In the genomic region with DNA sequence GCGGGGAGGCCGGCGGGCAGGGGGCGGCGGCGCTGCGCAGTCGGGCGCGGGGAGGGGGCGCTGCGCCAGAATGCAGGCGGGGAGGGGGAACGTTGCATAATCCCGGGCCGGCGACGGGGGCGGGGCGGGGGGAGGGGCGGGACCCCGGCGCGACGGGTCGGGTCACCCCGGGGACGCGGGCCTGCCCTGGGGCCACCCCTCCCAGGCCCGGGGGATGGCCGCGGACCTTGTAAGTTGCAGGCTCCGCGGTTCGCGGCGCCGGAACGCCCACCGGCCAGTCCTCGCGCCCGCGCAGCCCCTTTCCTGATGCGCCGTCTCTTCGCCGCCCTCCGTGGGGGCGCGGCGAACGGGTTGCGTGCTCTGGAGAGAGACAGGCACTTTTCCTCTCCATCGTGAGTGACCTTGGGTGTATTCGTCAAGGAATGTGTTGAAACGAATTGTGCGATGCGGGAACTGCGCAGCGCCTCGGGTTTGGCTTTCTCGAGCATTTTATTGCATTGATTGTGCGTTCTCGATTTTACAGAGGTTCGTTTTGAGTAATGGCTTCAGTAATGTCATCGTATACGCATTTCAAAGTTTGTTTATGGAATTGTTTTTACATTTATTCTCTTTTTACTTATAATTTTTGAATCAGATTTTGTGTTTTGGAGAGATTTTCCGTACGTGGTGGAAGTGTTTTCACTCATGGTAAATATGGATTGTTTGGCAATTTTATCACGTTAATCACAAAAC, we compare ENCODE assay signal across 8 cellular contexts. TPM values are rescaled to one million over a fixed set of nuclear protein-coding genes. Genes with fewer than 3 reads are reported as not detected.
DNase-seq lines count a peak whose midpoint lies in the region; ATAC-seq and TF ChIP-seq lines count a peak whose summit lies in the region.

No MANE protein-coding gene starts in this region.

- H3K36me3 ChIP-seq in uterus: no peaks in the 10 kb centered on the region

- H3K27me3 Mint-ChIP-seq in Calu3 (ENCODE audit: unreplicated experiment) (no peaks in the 10 kb centered on the region), osteocyte (ENCODE audit: unreplicated experiment) (no peaks in the 10 kb centered on the region)
- no peaks in the 10 kb centered on the region for H3K27me3 Mint-ChIP-seq in activated naive CD8-positive, alpha-beta T cell treated with anti-CD3 and anti-CD28 coated beads, Interleukin-2, amount 10 ng/mL, durations not matched to agents 7 days and 5 days

- TF ChIP-seq CTCF in Calu3 (IDR thresholded peaks at IDR 0.05; ENCODE audit: unreplicated experiment): no peak
- 0 out of 2 replicates have a peak, but pooled peaks have one; percentile 33 for TF ChIP-seq CTCF in RWPE1 (conservative IDR thresholded peaks at IDR 0.05; ENCODE audit: low read depth)
- TF ChIP-seq CTCF in osteocyte (IDR thresholded peaks at IDR 0.05): peak; percentile 20
- TF ChIP-seq CTCF in uterus (IDR thresholded peaks at IDR 0.05): no peak

- H3K4me1 ChIP-seq in uterus: no peaks in the 10 kb centered on the region

- H3K9me3 ChIP-seq in uterus: no peaks in the 10 kb centered on the region

- H3K4me3 Mint-ChIP-seq in Calu3 (ENCODE audit: low read depth, unreplicated experiment) (peak overlapping the region; percentile 79), osteocyte (ENCODE audit: unreplicated experiment) (peak overlapping the region; percentile 88)
- peak overlapping the region; percentile 91 for H3K4me3 Mint-ChIP-seq in activated naive CD8-positive, alpha-beta T cell treated with anti-CD3 and anti-CD28 coated beads, Interleukin-2, amount 10 ng/mL, durations not matched to agents 7 days and 5 days

- H3K27ac Mint-ChIP-seq in Calu3 (ENCODE audit: unreplicated experiment): peak overlapping the region; percentile 86
- H3K27ac Mint-ChIP-seq in activated naive CD8-positive, alpha-beta T cell treated with anti-CD3 and anti-CD28 coated beads, Interleukin-2, amount 10 ng/mL, durations not matched to agents 7 days and 5 days: peak overlapping the region; percentile 90
- H3K27ac Mint-ChIP-seq in osteocyte (ENCODE audit: unreplicated experiment): peak overlapping the region; percentile 96

- H3K36me3 Mint-ChIP-seq in Calu3 (ENCODE audit: insufficient read depth, unreplicated experiment): peaks cover 21% of the 10 kb centered on the region
- H3K36me3 Mint-ChIP-seq in activated naive CD8-positive, alpha-beta T cell treated with anti-CD3 and anti-CD28 coated beads, Interleukin-2, amount 10 ng/mL, durations not matched to agents 7 days and 5 days: peaks cover 19% of the 10 kb centered on the region
- H3K36me3 Mint-ChIP-seq in osteocyte (ENCODE audit: unreplicated experiment): peaks cover 5% of the 10 kb centered on the region

- CTCF ChIA-PET in Calu3 (lab: Charles Lee): no interaction called here
- CTCF ChIA-PET in RWPE1 (lab: Yijun Ruan, JAX): no interaction called here

- H3K4me1 Mint-ChIP-seq in Calu3 (ENCODE audit: low read depth, unreplicated experiment): peaks cover 17% of the 10 kb centered on the region
- peaks cover 34% of the 10 kb centered on the region for H3K4me1 Mint-ChIP-seq in activated naive CD8-positive, alpha-beta T cell treated with anti-CD3 and anti-CD28 coated beads, Interleukin-2, amount 10 ng/mL, durations not matched to agents 7 days and 5 days
- peaks cover 58% of the 10 kb centered on the region for H3K4me1 Mint-ChIP-seq in osteocyte (ENCODE audit: unreplicated experiment)

- no peaks in the 10 kb centered on the region for H3K27me3 ChIP-seq in uterus

- POLR2A ChIA-PET in RWPE1 (lab: Yijun Ruan, JAX; ENCODE audit: low non-redundant PET): interaction anchor here (1.2 kb wide), 1 partner anchor 44 kb away, joined by 3 read pairs; no protein-coding TSS in a partner anchor
- POLR2A ChIA-PET in activated naive CD8-positive, alpha-beta T cell treated with anti-CD3 and anti-CD28 coated beads, Interleukin-2, amount 10 ng/mL, durations not matched to agents 7 days and 5 days (lab: Charles Lee): no interaction called here

- BruUV-seq in Calu3 (replicated peaks; lab: Mats Ljungman, UMichigan): no TSS peak

- ATAC-seq in GM21367 (IDR thresholded peaks at IDR 0.05; ENCODE audit: unreplicated experiment): peak; percentile 22
- peak; percentile 14 for ATAC-seq in activated naive CD8-positive, alpha-beta T cell treated with anti-CD3 and anti-CD28 coated beads, Interleukin-2, amount 10 ng/mL, durations not matched to agents 7 days and 5 days (ENCODE audit: low read depth)

- DNase-seq in Calu3 (peak; percentile 27), HT-29 (ENCODE audit: low spot score) (peak; percentile 63), RWPE1 (ENCODE audit: low spot score) (peak; percentile 62), cardiac septum (ENCODE audit: low spot score) (peak; percentile 78), osteocyte (ENCODE audit: extremely low spot score, unreplicated experiment) (peak; percentile 87), uterus (peak; percentile 52 to 64)
- peak; percentile 70 for DNase-seq in activated naive CD8-positive, alpha-beta T cell treated with anti-CD3 and anti-CD28 coated beads, Interleukin-2, amount 10 ng/mL, durations not matched to agents 7 days and 5 days

- intact Hi-C loops in Calu3 (cut with micrococcal nuclease; ENCODE audit: unreplicated experiment): loop anchor here (5.0 kb wide), 2 partner anchors 192 to 282 kb away; no protein-coding TSS in a partner anchor
- intact Hi-C loops in cardiac septum (cut with DNase I): loop anchor here (2.0 to 5.0 kb wide), 2 partner anchors 130 to 217 kb away; no protein-coding TSS in a partner anchor
- intact Hi-C loops in uterus (cut with DNase I; ENCODE audit: low total_unique reads): no loop called here

- H3K27ac ChIP-seq in RWPE1 (peak overlapping the region; percentile 87), uterus (peak overlapping the region; percentile 89 to 93)

- H3K9me3 Mint-ChIP-seq in Calu3 (ENCODE audit: low read depth, unreplicated experiment): no peaks in the 10 kb centered on the region
- no peaks in the 10 kb centered on the region for H3K9me3 Mint-ChIP-seq in activated naive CD8-positive, alpha-beta T cell treated with anti-CD3 and anti-CD28 coated beads, Interleukin-2, amount 10 ng/mL, durations not matched to agents 7 days and 5 days
- no peaks in the 10 kb centered on the region for H3K9me3 Mint-ChIP-seq in osteocyte (ENCODE audit: unreplicated experiment)

- TF ChIP-seq POLR2A in uterus (IDR thresholded peaks at IDR 0.05): peak in 1 of 2 donors; percentile 6

- peak overlapping the region; percentile 73 to 94 for H3K4me3 ChIP-seq in uterus

RNA-seq across cellular contexts. Expression of gene SPIN1, which starts 0.8 kb away (rescaled TPM):
- total RNA-seq in Calu3 (2022) (56.7 and 59.5 TPM in 2 replicates), cardiac septum (49.2 TPM), osteocyte (115 and 121 TPM in 2 replicates), uterus (100 to 1,000 TPM in 3 of 4 donors, 10 to 100 TPM in 1; 55.8 to 388 (median 127) TPM)
- 20.8 and 30.8 TPM in 2 replicates for total RNA-seq in HT-29 (2014; rRNA removed; shearing (Covaris generic))
- total RNA-seq in activated naive CD8-positive, alpha-beta T cell treated with anti-CD3 and anti-CD28 coated beads, Interleukin-2, amount 10 ng/mL, durations not matched to agents 7 days and 5 days: 10 to 100 TPM; 42.2 to 45.3 TPM

Comparison
In these comparisons a context has a peak if more than half of its experiments do, and no peak if none do; other contexts are left out.
1. Peak in every context shown above with its lines: DNase-seq, ATAC-seq, H3K4me3 ChIP-seq and H3K27ac ChIP-seq.
2. DNase-seq: peak in every context shown above with its lines; median percentile 87 in osteocyte; 78 in cardiac septum; 70 in activated naive CD8-positive, alpha-beta T cell treated with anti-CD3 and anti-CD28 coated beads, Interleukin-2, amount 10 ng/mL, durations not matched to agents 7 days and 5 days; 63 in HT-29; 62 in RWPE1; 58 in uterus; 27 in Calu3.
3. CTCF ChIP-seq: peak in RWPE1 (single experiment) and osteocyte (single experiment); none in Calu3 (single experiment) and uterus (0 of 4).